In genomic region chr9:97990259-97990658, GRCh38 we compare ENCODE assay signal across 9 cellular contexts. TPM values are rescaled to one million over a fixed set of nuclear protein-coding genes. Genes with fewer than 3 reads are reported as not detected.
A peak's percentile ranks its signal among the peaks of the same experiment; 100 is the strongest.
DNase-seq lines count a peak whose midpoint lies in the region; ATAC-seq and TF ChIP-seq lines count a peak whose summit lies in the region.
"Had no signal": no experiment of that assay in that cellular context is flagged by ENCODE, and none has a peak within 500 bp of the region (broad histone marks: within the 10 kb centered on the region; RNA-seq: fewer than 3 reads in every experiment).

No MANE protein-coding gene starts in this region.

- peak overlapping the region; percentile 2; the same call in 1 of the 2 replicates for H3K27ac ChIP-seq in HCT116 (ENCODE audit: low read depth, low read length)

- CTCF ChIA-PET in HCT116 (lab: Charles Lee) = no interaction called here
- CTCF ChIA-PET in activated CD8-positive, alpha-beta T cell treated with anti-CD3 and anti-CD28 coated beads, Interleukin-2, amount 10 ng/mL, durations not matched to agents 7 days and 5 days (lab: Charles Lee) = interaction anchor here (0.6 to 1.1 kb wide), 3 partner anchors 10 to 266 kb away, joined by 3 to 4 read pairs (median 3); no protein-coding TSS in a partner anchor

- no peaks in the 10 kb centered on the region for H3K27me3 ChIP-seq in HCT116 (ENCODE audit: insufficient read depth, low read length)

- no peak overlapping the region for H2AFZ ChIP-seq in HCT116 (ENCODE audit: low read depth, low read length, poor library complexity, severe bottlenecking)

- H3K4me3 ChIP-seq in AG10803 (ENCODE audit: low read length) (no peak overlapping the region), HCT116 (replicated peaks in 1 of 2; ENCODE audit: low read depth in 1 of 2, low read length in 2 of 2) (no peak overlapping the region)

- no peak overlapping the region for H3K4me3 Mint-ChIP-seq in activated CD8-positive, alpha-beta T cell treated with anti-CD3 and anti-CD28 coated beads, Interleukin-2, amount 10 ng/mL, durations not matched to agents 7 days and 5 days

- H3K79me2 ChIP-seq in HCT116 (ENCODE audit: insufficient read depth, low read length) = peaks cover 100% of the 10 kb centered on the region

- no peaks in the 10 kb centered on the region for H3K9me3 ChIP-seq in HCT116 (ENCODE audit: control insufficient read depth in 1 of 2, insufficient read depth in 1 of 2, low read depth in 1 of 2, low read length in 2 of 2)

- BruUV-seq in HCT116 (replicated peaks; lab: Mats Ljungman, UMichigan) = no TSS peak

- TF ChIP-seq POLR2A in HCT116 (IDR thresholded peaks at IDR 0.05; ENCODE audit: borderline replicate concordance, extremely low read depth, insufficient read depth, insufficient read length) = no peak

- DNase-seq in AG10803 (ENCODE audit: low read depth) = peak; percentile 68
- DNase-seq in HCT116 (ENCODE audit: low read depth, low spot score) = no peak
- no peak for DNase-seq in activated CD8-positive, alpha-beta T cell treated with anti-CD3 and anti-CD28 coated beads, Interleukin-2, amount 10 ng/mL, durations not matched to agents 7 days and 5 days
- DNase-seq in iris pigment epithelial cell (ENCODE audit: low read depth) = peak; percentile 80
- DNase-seq in NCI-H1105 (lab: John Stamatoyannopoulos, UW) = no peak
- DNase-seq in stimulated activated CD8-positive, alpha-beta memory T cell treated with anti-CD3 and anti-CD28 coated beads, Interleukin-4, amount 100 ng/mL, for 48 hours = no peak
- DNase-seq: stimulated activated CD4-positive, alpha-beta T cell treated with anti-CD3 and anti-CD28 coated beads, Interleukin-4, amount 100 ng/mL, for 4 hours had no signal

- peaks cover 97% of the 10 kb centered on the region for H3K4me1 Mint-ChIP-seq in activated CD8-positive, alpha-beta T cell treated with anti-CD3 and anti-CD28 coated beads, Interleukin-2, amount 10 ng/mL, durations not matched to agents 7 days and 5 days (ENCODE audit: low read depth)

- RAD21 ChIA-PET in HCT116 (lab: Charles Lee; ENCODE audit: low non-redundant PET in 1 of 2, low total read pairs in 2 of 2, uncharacterized antibody in 2 of 2, unreplicated experiment in 2 of 2) = no interaction called here

- no peaks in the 10 kb centered on the region for H3K9me3 Mint-ChIP-seq in activated CD8-positive, alpha-beta T cell treated with anti-CD3 and anti-CD28 coated beads, Interleukin-2, amount 10 ng/mL, durations not matched to agents 7 days and 5 days (ENCODE audit: insufficient read depth)

- no peak overlapping the region; the same call in 1 of the 2 replicates for H3K9ac ChIP-seq in HCT116 (ENCODE audit: low read length)

- intact Hi-C loops in HCT116 (cut with micrococcal nuclease) = no loop called here

- peak overlapping the region; percentile 16 for H3K27ac Mint-ChIP-seq in activated CD8-positive, alpha-beta T cell treated with anti-CD3 and anti-CD28 coated beads, Interleukin-2, amount 10 ng/mL, durations not matched to agents 7 days and 5 days

- TF ChIP-seq RAD21 in HCT116 (IDR thresholded peaks at IDR 0.05; ENCODE audit: low read depth) = no peak

- POLR2A ChIA-PET in HCT116 (lab: Charles Lee) = no interaction called here
- POLR2A ChIA-PET in activated CD8-positive, alpha-beta T cell treated with anti-CD3 and anti-CD28 coated beads, Interleukin-2, amount 10 ng/mL, durations not matched to agents 7 days and 5 days (lab: Charles Lee) = interaction anchor here (1.3 kb wide), 1 partner anchor 68 kb away, joined by 4 read pairs; the partner anchor contains the start of gene TRMO

- H3K27me3 Mint-ChIP-seq in activated CD8-positive, alpha-beta T cell treated with anti-CD3 and anti-CD28 coated beads, Interleukin-2, amount 10 ng/mL, durations not matched to agents 7 days and 5 days (ENCODE audit: low read depth) = no peaks in the 10 kb centered on the region

- peaks cover 5 to 12% of the 10 kb centered on the region in 2 experiments; a peak in 3 of 4 replicates for H3K36me3 ChIP-seq in HCT116 (ENCODE audit: control insufficient read depth in 1 of 2, insufficient read depth in 2 of 2, low read length in 2 of 2)

- peaks cover 51% of the 10 kb centered on the region; the same call in 1 of the 2 replicates for H4K20me1 ChIP-seq in HCT116 (ENCODE audit: insufficient read depth)

- TF ChIP-seq CTCF in AG10803 (conservative IDR thresholded peaks at IDR 0.05; ENCODE audit: low read length) (peak; percentile 47), HCT116 (IDR thresholded peaks at IDR 0.05 in 2 of 3, conservative IDR thresholded peaks at IDR 0.05 in 1 of 3; ENCODE audit: borderline replicate concordance in 1 of 3, insufficient read depth in 1 of 3, low read depth in 2 of 3, low read length in 2 of 3) (peak in 1 of 3 experiments; percentile 30; a peak in 3 of 6 replicates)

- H3K4me2 ChIP-seq in HCT116 (ENCODE audit: low read length) = peak overlapping the region; percentile 30

- H3K9me2 ChIP-seq in HCT116 (ENCODE audit: insufficient read depth) = no peaks in the 10 kb centered on the region

- H3K36me3 Mint-ChIP-seq in activated CD8-positive, alpha-beta T cell treated with anti-CD3 and anti-CD28 coated beads, Interleukin-2, amount 10 ng/mL, durations not matched to agents 7 days and 5 days (ENCODE audit: low read depth) = peaks cover 51% of the 10 kb centered on the region

- peak; percentile 85 for ATAC-seq in HCT116
- ATAC-seq in activated CD8-positive, alpha-beta T cell treated with anti-CD3 and anti-CD28 coated beads, Interleukin-2, amount 10 ng/mL, durations not matched to agents 7 days and 5 days = no peak
- ATAC-seq in HG03439 (IDR thresholded peaks at IDR 0.05; ENCODE audit: unreplicated experiment) = no peak
- no peak for ATAC-seq in GM19328 (IDR thresholded peaks at IDR 0.05; ENCODE audit: unreplicated experiment)

- H3K4me1 ChIP-seq in HCT116 (ENCODE audit: control insufficient read depth in 1 of 2, insufficient read depth in 2 of 2, low read length in 2 of 2) = peaks cover 31 to 53% of the 10 kb centered on the region in 2 experiments

TF ChIP-seq in HCT116, 20 proteins besides CTCF, POLR2A, EP300 and RAD21:
- TF ChIP-seq ATF3 (IDR thresholded peaks at IDR 0.05) = no peak
- TF ChIP-seq CEBPB (IDR thresholded peaks at IDR 0.05; ENCODE audit: low read depth) = no peak
- TF ChIP-seq EZH2 (IDR thresholded peaks at IDR 0.05) = no peak
- no peak for TF ChIP-seq ZFX (IDR thresholded peaks at IDR 0.05)
- peak; percentile 34 for TF ChIP-seq FOSL1 (IDR thresholded peaks at IDR 0.05; ENCODE audit: low read depth)

RNA-seq across cellular contexts. Expression of gene ANP32B, which starts 7.1 kb away (rescaled TPM):
- total RNA-seq in HCT116 (2021; ENCODE audit: unreplicated experiment) = 206 TPM
- 164 and 188 TPM in 2 replicates for polyA plus RNA-seq in HCT116 (2012)
- 100 to 1,000 TPM; 347 to 354 TPM for total RNA-seq in activated CD8-positive, alpha-beta T cell treated with anti-CD3 and anti-CD28 coated beads, Interleukin-2, amount 10 ng/mL, durations not matched to agents 7 days and 5 days

RNA-seq across cellular contexts. Expression of gene HEMGN, which starts 52.3 kb away (rescaled TPM):
- total RNA-seq in HCT116 (2021; ENCODE audit: unreplicated experiment) = not detected
- polyA plus RNA-seq in HCT116 (2012) = not detected in 2 replicates
- 1 to 10 TPM; 1.2 to 1.6 TPM for total RNA-seq in activated CD8-positive, alpha-beta T cell treated with anti-CD3 and anti-CD28 coated beads, Interleukin-2, amount 10 ng/mL, durations not matched to agents 7 days and 5 days

Comparison
In these comparisons a context has a peak if more than half of its experiments do, and no peak if none do; other contexts are left out.
1. DNase-seq: peak in AG10803 (single experiment) and iris pigment epithelial cell (single experiment); none in HCT116 (single experiment), activated CD8-positive, alpha-beta T cell treated with anti-CD3 and anti-CD28 coated beads, Interleukin-2, amount 10 ng/mL, durations not matched to agents 7 days and 5 days (single experiment), NCI-H1105 (single experiment) and stimulated activated CD8-positive, alpha-beta memory T cell treated with anti-CD3 and anti-CD28 coated beads, Interleukin-4, amount 100 ng/mL, for 48 hours (single experiment).